In genomic region chr1:30977105-30977504, GRCh38 we compare ENCODE assay signal across 1 cellular context.
TF ChIP-seq lines count a peak whose summit lies in the region.

No MANE protein-coding gene starts in this region.

TF ChIP-seq in HepG2, 621 proteins besides CTCF, POLR2A, EP300 and RAD21 (continued from another document):
- no peak for TF ChIP-seq MLXIP (CRISPR knock-in tag; IDR thresholded peaks at IDR 0.05; ENCODE audit: borderline replicate concordance)
- peak; percentile 27 for TF ChIP-seq RBM22 (optimal IDR thresholded peaks at IDR 0.05; ENCODE audit: low read length)
- TF ChIP-seq SIX1 (CRISPR knock-in tag; IDR thresholded peaks at IDR 0.05; ENCODE audit: borderline replicate concordance): peak; percentile 40; the same call in 1 of the 2 replicates
- peak; percentile 53; the same call in 1 of the 2 replicates for TF ChIP-seq SIX4 (CRISPR knock-in tag; IDR thresholded peaks at IDR 0.05)
- TF ChIP-seq ZNF331 (CRISPR knock-in tag; IDR thresholded peaks at IDR 0.05): no peak
